In genomic region chr21:31727181-31727580, GRCh38 we compare ENCODE assay signal across 18 cellular contexts. TPM values are rescaled to one million over a fixed set of nuclear protein-coding genes. Genes with fewer than 3 reads are reported as not detected.
DNase-seq lines count a peak whose midpoint lies in the region; ATAC-seq, FAIRE-seq and TF ChIP-seq lines count a peak whose summit lies in the region.
"Had no signal": no experiment of that assay in that cellular context is flagged by ENCODE, and none has a peak within 500 bp of the region (broad histone marks: within the 10 kb centered on the region; RNA-seq: fewer than 3 reads in every experiment).

No MANE protein-coding gene starts in this region.

- no peak overlapping the region for H4K12ac ChIP-seq in trophoblast cell (ENCODE audit: low read depth, low read length)

- CTCF ChIA-PET in activated naive CD4-positive, alpha-beta T cell treated with anti-CD3 and anti-CD28 coated beads, Interleukin-2, amount 10 ng/mL, durations not matched to agents 7 days and 5 days (lab: Charles Lee): no interaction called here
- CTCF ChIA-PET in K562 (lab: Yijun Ruan, JAX; ENCODE audit: low intra/inter-chr PET ratio): no interaction called here

- no peak overlapping the region for H4K91ac ChIP-seq in trophoblast cell (ENCODE audit: low read depth, low read length)

- H3K4me2 ChIP-seq in K562 (ENCODE audit: insufficient read depth, low read length) (no peak overlapping the region), trophoblast cell (ENCODE audit: low read length) (no peak overlapping the region)

- no peak overlapping the region for H3K18ac ChIP-seq in trophoblast cell (ENCODE audit: low read length)

- in situ Hi-C loops in K562 (cut with MboI): no loop called here

- H3K27ac ChIP-seq in K562 (ENCODE audit: extremely low read depth, low read depth, low read length): no peak overlapping the region
- H3K27ac ChIP-seq in trophoblast cell (ENCODE audit: low read depth, low read length): no peak overlapping the region
- H3K27ac ChIP-seq in effector memory CD4-positive, alpha-beta T cell (ENCODE audit: insufficient read depth, low read length, poor library complexity, severe bottlenecking): no peak overlapping the region
- H3K27ac ChIP-seq: 22Rv1, SK-N-MC had no signal

- H3K9me3 ChIP-seq in K562 (replicated peaks; ENCODE audit: control insufficient read depth, insufficient read depth, low read depth, low read length) (no peaks in the 10 kb centered on the region), trophoblast cell (ENCODE audit: insufficient read depth, low read depth, low read length) (no peaks in the 10 kb centered on the region)
- no peaks in the 10 kb centered on the region for H3K9me3 ChIP-seq in effector memory CD4-positive, alpha-beta T cell (ENCODE audit: control insufficient read depth, low read length)

- H4K8ac ChIP-seq in trophoblast cell (ENCODE audit: low read depth, low read length): no peak overlapping the region

- peaks cover 35% of the 10 kb centered on the region for H3K4me1 Mint-ChIP-seq in activated naive CD4-positive, alpha-beta T cell treated with anti-CD3 and anti-CD28 coated beads, Interleukin-2, amount 50 U/mL, for 24 hours
- H3K4me1 Mint-ChIP-seq in activated naive CD4-positive, alpha-beta T cell treated with anti-CD3 and anti-CD28 coated beads, Interleukin-2, amount 10 ng/mL, durations not matched to agents 7 days and 5 days: peaks cover 31% of the 10 kb centered on the region

- H2BK120ac ChIP-seq in trophoblast cell (ENCODE audit: insufficient read depth, low read length, poor library complexity): no peak overlapping the region

- no TSS peak for BruUV-seq in K562 (replicated peaks; lab: Mats Ljungman, UMichigan)

- TF ChIP-seq RAD21 in K562 (CRISPR knock-in tag; conservative IDR thresholded peaks at IDR 0.05 in 1 of 2, IDR thresholded peaks at IDR 0.05 in 1 of 2): no peak

- FAIRE-seq in K562 (lab: Jason Lieb, UNC): no peak

- WGBS in K562 (ENCODE audit: insufficient coverage, low coverage, missing lambda C conversion rate): 81% methylated on average over 7 of the region's 7 CpGs
- no CpG with 5 or more reads among the region's 7 CpGs for WGBS in trophoblast cell (ENCODE audit: extremely low coverage, insufficient coverage, insufficient read length)

- peak overlapping the region; percentile 7 for H3K4me3 Mint-ChIP-seq in activated naive CD4-positive, alpha-beta T cell treated with anti-CD3 and anti-CD28 coated beads, Interleukin-2, amount 50 U/mL, for 24 hours
- no peak overlapping the region for H3K4me3 Mint-ChIP-seq in activated naive CD4-positive, alpha-beta T cell treated with anti-CD3 and anti-CD28 coated beads, Interleukin-2, amount 10 ng/mL, durations not matched to agents 7 days and 5 days

- H3K9ac ChIP-seq in K562 (ENCODE audit: insufficient read depth in 1 of 2, low read depth in 2 of 2, low read length in 2 of 2) (no peak overlapping the region), trophoblast cell (ENCODE audit: low read length) (no peak overlapping the region)

- H3K79me2 ChIP-seq in K562 (ENCODE audit: control insufficient read depth, insufficient read depth, low read length) (peaks cover 97% of the 10 kb centered on the region), trophoblast cell (ENCODE audit: control insufficient read depth, insufficient read depth, low read length, poor library complexity) (peaks cover 26% of the 10 kb centered on the region)

- H3K36me3 ChIP-seq in K562 (ENCODE audit: control insufficient read depth, insufficient read depth, low read length): peaks cover 53% of the 10 kb centered on the region; the same call in 2 of the 3 replicates
- H3K36me3 ChIP-seq in trophoblast cell (ENCODE audit: control insufficient read depth in 1 of 2, insufficient read depth in 2 of 2, low read length in 2 of 2): peaks cover 0 to 3% of the 10 kb centered on the region in 2 experiments
- H3K36me3 ChIP-seq in effector memory CD4-positive, alpha-beta T cell (ENCODE audit: control insufficient read depth, insufficient read depth, low read length): no peaks in the 10 kb centered on the region

- H3K4me3 ChIP-seq in K562: no peak overlapping the region
- H3K4me3 ChIP-seq in trophoblast cell (ENCODE audit: low read depth, low read length): no peak overlapping the region
- H3K4me3 ChIP-seq in effector memory CD4-positive, alpha-beta T cell (ENCODE audit: insufficient read depth, low read depth, low read length, poor library complexity, severe bottlenecking): no peak overlapping the region
- H3K4me3 ChIP-seq: SK-N-MC had no signal

- H3K27me3 ChIP-seq in K562 (ENCODE audit: control insufficient read depth in 2 of 2, insufficient read depth in 2 of 2, low read length in 2 of 2) (no peaks in the 10 kb centered on the region), trophoblast cell (ENCODE audit: insufficient read depth, low read length) (no peaks in the 10 kb centered on the region)
- no peaks in the 10 kb centered on the region for H3K27me3 ChIP-seq in effector memory CD4-positive, alpha-beta T cell (replicated peaks; ENCODE audit: control insufficient read depth, insufficient read depth, low read length, poor library complexity, severe bottlenecking)

- H3K23ac ChIP-seq in trophoblast cell (ENCODE audit: low read length): no peak overlapping the region

- no peaks in the 10 kb centered on the region for H3K27me3 Mint-ChIP-seq in activated naive CD4-positive, alpha-beta T cell treated with anti-CD3 and anti-CD28 coated beads, Interleukin-2, amount 50 U/mL, for 24 hours
- no peaks in the 10 kb centered on the region for H3K27me3 Mint-ChIP-seq in activated naive CD4-positive, alpha-beta T cell treated with anti-CD3 and anti-CD28 coated beads, Interleukin-2, amount 10 ng/mL, durations not matched to agents 7 days and 5 days

- no peak overlapping the region for H3K27ac Mint-ChIP-seq in activated naive CD4-positive, alpha-beta T cell treated with anti-CD3 and anti-CD28 coated beads, Interleukin-2, amount 50 U/mL, for 24 hours
- H3K27ac Mint-ChIP-seq in activated naive CD4-positive, alpha-beta T cell treated with anti-CD3 and anti-CD28 coated beads, Interleukin-2, amount 10 ng/mL, durations not matched to agents 7 days and 5 days: no peak overlapping the region

- no peak for ATAC-seq in K562
- ATAC-seq in HG03442 (IDR thresholded peaks at IDR 0.05; ENCODE audit: unreplicated experiment): no peak

- H2BK12ac ChIP-seq in trophoblast cell (ENCODE audit: low read length): no peak overlapping the region

- no peak overlapping the region for H2BK5ac ChIP-seq in trophoblast cell (ENCODE audit: low read depth, low read length, poor library complexity)

- H2AK5ac ChIP-seq in trophoblast cell (ENCODE audit: low read length): no peak overlapping the region

- no peak for TF ChIP-seq CTCF in K562 (IDR thresholded peaks at IDR 0.05 in 2 of 3, conservative IDR thresholded peaks at IDR 0.05 in 1 of 3; ENCODE audit: insufficient read depth in 2 of 3, low read depth in 1 of 3, low read length in 3 of 3)

- H3K9me3 Mint-ChIP-seq in activated naive CD4-positive, alpha-beta T cell treated with anti-CD3 and anti-CD28 coated beads, Interleukin-2, amount 50 U/mL, for 24 hours: no peaks in the 10 kb centered on the region
- no peaks in the 10 kb centered on the region for H3K9me3 Mint-ChIP-seq in activated naive CD4-positive, alpha-beta T cell treated with anti-CD3 and anti-CD28 coated beads, Interleukin-2, amount 10 ng/mL, durations not matched to agents 7 days and 5 days

- H2AFZ ChIP-seq in K562 (ENCODE audit: low read depth, low read length) (no peak overlapping the region), trophoblast cell (ENCODE audit: insufficient read depth, low read length, poor library complexity) (no peak overlapping the region)

- no peak overlapping the region for H3K14ac ChIP-seq in trophoblast cell (ENCODE audit: low read length)

- intact Hi-C loops in K562 (cut with micrococcal nuclease): no loop called here

- no peaks in the 10 kb centered on the region for H3K9me1 ChIP-seq in K562 (ENCODE audit: control insufficient read depth, insufficient read depth, low read length)

- no peak for TF ChIP-seq EP300 in K562 (IDR thresholded peaks at IDR 0.05; ENCODE audit: low read length)

- no peak for TF ChIP-seq POLR2A in K562 (conservative IDR thresholded peaks at IDR 0.05)

- peak overlapping the region; percentile 97 for H3K4ac ChIP-seq in trophoblast cell (ENCODE audit: low read depth, low read length)

- H4K20me1 ChIP-seq in K562 (replicated peaks; ENCODE audit: control insufficient read depth, insufficient read depth, low read length): peaks cover 52% of the 10 kb centered on the region

- peaks cover 18 to 23% of the 10 kb centered on the region in 2 experiments; a peak in 4 of 5 replicates for H3K4me1 ChIP-seq in K562 (replicated peaks in 1 of 2; ENCODE audit: control insufficient read depth in 2 of 2, insufficient read depth in 2 of 2, low read length in 2 of 2)
- H3K4me1 ChIP-seq in trophoblast cell (ENCODE audit: control insufficient read depth in 1 of 2, insufficient read depth in 2 of 2, low read length in 2 of 2): no peaks in the 10 kb centered on the region
- peaks cover 23% of the 10 kb centered on the region for H3K4me1 ChIP-seq in effector memory CD4-positive, alpha-beta T cell (ENCODE audit: control insufficient read depth, insufficient read depth, low read length, poor library complexity, severe bottlenecking)

- POLR2A ChIA-PET in K562 (lab: Yijun Ruan, JAX): interaction anchor here (0.6 to 0.9 kb wide), 3 partner anchors 11 to 278 kb away, joined by 3 to 5 read pairs (median 4); no protein-coding TSS in a partner anchor

- H3K36me3 Mint-ChIP-seq in activated naive CD4-positive, alpha-beta T cell treated with anti-CD3 and anti-CD28 coated beads, Interleukin-2, amount 50 U/mL, for 24 hours: no peaks in the 10 kb centered on the region
- H3K36me3 Mint-ChIP-seq in activated naive CD4-positive, alpha-beta T cell treated with anti-CD3 and anti-CD28 coated beads, Interleukin-2, amount 10 ng/mL, durations not matched to agents 7 days and 5 days: peaks cover 5% of the 10 kb centered on the region

- DNase-seq in activated naive CD4-positive, alpha-beta T cell treated with anti-CD3 and anti-CD28 coated beads, Interleukin-2, amount 10 ng/mL, durations not matched to agents 7 days and 5 days: no peak
- peak; percentile 19 for DNase-seq in M059J (ENCODE audit: low read depth)
- no peak for DNase-seq in K562 (ENCODE audit: extremely low read depth in 1 of 4, low spot score in 3 of 4)
- DNase-seq in trophoblast cell: peak; percentile 77 to 82
- DNase-seq in NCI-H2107 treated with DMSO at 0.1 percent for 48 hours (lab: John Stamatoyannopoulos, UW; ENCODE audit: unreplicated experiment): no peak
- DNase-seq in effector memory CD4-positive, alpha-beta T cell: no peak
- DNase-seq: COR-L47, EL, MM.1S, NCI-H1105, NCI-H2081, NCI-H510A, NCI-H774, SHP77 had no signal

- H3K79me1 ChIP-seq in trophoblast cell (ENCODE audit: low read length): peaks cover 6% of the 10 kb centered on the region

RNA-seq across cellular contexts. Expression of gene SCAF4, which starts 4.7 kb away (rescaled TPM):
- total RNA-seq in M059J (2014; rRNA removed; shearing (Covaris generic)): 6.1 and 8.4 TPM in 2 replicates
- 94.8 and 259 TPM in 2 replicates for total RNA-seq in K562 (2011; cell fraction: chromatin; rRNA removed; ENCODE audit: low replicate concordance)
- total RNA-seq in K562 (2011; cell fraction: nucleolus; rRNA removed): 49.9 and 60.1 TPM in 2 replicates
- 124 and 178 TPM in 2 replicates for total RNA-seq in K562 (2011; cell fraction: nucleoplasm; rRNA removed)
- 11.6 and 14.9 TPM in 2 replicates for total RNA-seq in K562 (2014; rRNA removed)
- total RNA-seq in K562 (2014; rRNA removed; fragmentation: Illumina TruSeq; extraction: Trizol): 17.2 and 18.8 TPM in 2 replicates
- total RNA-seq in K562 (2015; rRNA removed; fragmentation: Illumina TruSeq; extraction: Trizol): 14.4 and 16.0 TPM in 2 replicates
- total RNA-seq in K562 (2021): 52.2 and 55.7 TPM in 2 replicates
- polyA plus RNA-seq in K562 (2011; rRNA removed): 27.3 and 33.9 TPM in 2 replicates
- 13.0 and 21.8 TPM in 2 replicates for polyA plus RNA-seq in K562 (2011; cell fraction: cytosol; rRNA removed)
- 85.0 and 99.6 TPM in 2 replicates for polyA plus RNA-seq in K562 (2011; cell fraction: nucleus; rRNA removed)
- polyA plus RNA-seq in K562 (2012): 28.1 and 29.3 TPM in 2 replicates
- 44.2 and 48.2 TPM in 2 replicates for polyA plus RNA-seq in K562 (2014; fragmentation: Illumina TruSeq; extraction: Trizol)
- polyA plus RNA-seq in K562 (2014; fragmentation: Nextera tagmentation; extraction: Ambion mirVana): 1 to 10 TPM; 2.3 to 5.1 TPM
- polyA plus RNA-seq in K562 (2014; rRNA removed): 28.3 and 30.3 TPM in 2 replicates
- 34.5 and 35.1 TPM in 2 replicates for polyA minus RNA-seq in K562 (2011; rRNA and poly(A)+ RNA removed)
- 24.8 and 25.2 TPM in 2 replicates for polyA minus RNA-seq in K562 (2011; cell fraction: cytosol; rRNA and poly(A)+ RNA removed)
- polyA minus RNA-seq in K562 (2011; cell fraction: nucleus; rRNA and poly(A)+ RNA removed): 71.0 and 80.2 TPM in 2 replicates
- 27.5 and 27.9 TPM in 2 replicates for polyA plus RNA-seq in trophoblast cell (2013)

Comparison
In these comparisons a context has a peak if more than half of its experiments do, and no peak if none do; other contexts are left out.
1. DNase-seq: peak in M059J (single experiment) and trophoblast cell (2 of 2); none in activated naive CD4-positive, alpha-beta T cell treated with anti-CD3 and anti-CD28 coated beads, Interleukin-2, amount 10 ng/mL, durations not matched to agents 7 days and 5 days (single experiment), K562 (0 of 4), NCI-H2107 treated with DMSO at 0.1 percent for 48 hours (single experiment) and effector memory CD4-positive, alpha-beta T cell (0 of 3).